ENCODE assay signal across 8 cellular contexts in genomic region chr3:75785091-75785755, GRCh38. TPM values are rescaled to one million over a fixed set of nuclear protein-coding genes. Genes with fewer than 3 reads are reported as not detected.
DNase-seq lines count a peak whose midpoint lies in the region; ATAC-seq, FAIRE-seq and TF ChIP-seq lines count a peak whose summit lies in the region.
"Not testable (repeated sequence)": the region's sequence is repeated elsewhere in the genome, so short reads cannot be mapped to it uniquely, and the experiment has no call there.

TSS of gene ZNF717 (minus strand) at chr3:75785549. CDS start at chr3:75783362, 2,187 bp downstream.

- H3K9ac ChIP-seq in SU-DHL-6 (ENCODE audit: low read length): peak within 1 kb of the TSS; percentile 60
- H3K9ac ChIP-seq in endothelial cell of umbilical vein (replicated peaks; ENCODE audit: extremely low read depth, insufficient read depth, low read length): peak within 1 kb of the TSS; percentile 51

- H3K27ac ChIP-seq in SU-DHL-6 (ENCODE audit: low read depth, low read length): not testable (repeated sequence)
- H3K27ac ChIP-seq in endothelial cell of umbilical vein (ENCODE audit: insufficient read depth, low read depth, low read length): peak within 1 kb of the TSS; percentile 34
- peak within 1 kb of the TSS; percentile 89 to 95 for H3K27ac ChIP-seq in lung (ENCODE audit: low read depth in 1 of 2, low read length in 1 of 2)
- peak within 1 kb of the TSS; percentile 87 for H3K27ac ChIP-seq in uterus

- not testable (repeated sequence) for H3F3A ChIP-seq in SU-DHL-6 (ENCODE audit: insufficient read depth)

- not testable (repeated sequence) for H3K4me1 Mint-ChIP-seq in activated T-helper 2 cell treated with anti-CD3 and anti-CD28 coated beads, Interferon-gamma antibody, Interleukin-2, Interleukin-4, amounts not matched to agents 10 μg/mL and 5 μg/mL and 100 μg/mL, durations not matched to agents 14 hours and 24 hours and 36 hours (ENCODE audit: low read depth)

- peak within 1 kb of the TSS; percentile 83 for H3K27ac Mint-ChIP-seq in activated T-helper 2 cell treated with anti-CD3 and anti-CD28 coated beads, Interferon-gamma antibody, Interleukin-2, Interleukin-4, amounts not matched to agents 10 μg/mL and 5 μg/mL and 100 μg/mL, durations not matched to agents 14 hours and 24 hours and 36 hours

- H2AFZ ChIP-seq in SU-DHL-6 (ENCODE audit: low read depth, low read length, severe bottlenecking) (peak within 1 kb of the TSS; percentile 59), endothelial cell of umbilical vein (ENCODE audit: low read depth, low read length) (peak within 1 kb of the TSS; percentile 86)

- BruUV-seq in endothelial cell of umbilical vein (replicated peaks; lab: Mats Ljungman, UMichigan): TSS peak; percentile 62

- 4 to 6% methylated on average over 48 to 51 of the region's 51 CpGs for WGBS in lung, 2 donors

- H3K27me3 ChIP-seq in SU-DHL-6 (ENCODE audit: low read length); endothelial cell of umbilical vein (ENCODE audit: control insufficient read depth in 2 of 2, insufficient read depth in 2 of 2, low read length in 2 of 2); lung (ENCODE audit: control insufficient read depth, insufficient read depth); uterus: not testable (repeated sequence)

- dilution Hi-C loops in endothelial cell of umbilical vein (cut with MboI; ENCODE audit: extremely low pct_ligation_motif_present, low sequenced_read_pairs): not testable (repeated sequence)

- peak within 1 kb of the TSS; percentile 81 for H3K4me3 Mint-ChIP-seq in activated T-helper 2 cell treated with anti-CD3 and anti-CD28 coated beads, Interferon-gamma antibody, Interleukin-2, Interleukin-4, amounts not matched to agents 10 μg/mL and 5 μg/mL and 100 μg/mL, durations not matched to agents 14 hours and 24 hours and 36 hours (ENCODE audit: low read depth)

- CTCF ChIA-PET in endothelial cell of umbilical vein (lab: Charles Lee): not testable (repeated sequence)

- peak within 1 kb of the TSS; percentile 56 for H3K4me2 ChIP-seq in SU-DHL-6 (ENCODE audit: low read depth, low read length, poor library complexity, severe bottlenecking)
- peak within 1 kb of the TSS; percentile 79 for H3K4me2 ChIP-seq in endothelial cell of umbilical vein (ENCODE audit: insufficient read depth, low read length)

- H3K27me3 Mint-ChIP-seq in activated T-helper 2 cell treated with anti-CD3 and anti-CD28 coated beads, Interferon-gamma antibody, Interleukin-2, Interleukin-4, amounts not matched to agents 10 μg/mL and 5 μg/mL and 100 μg/mL, durations not matched to agents 14 hours and 24 hours and 36 hours (ENCODE audit: low read depth): not testable (repeated sequence)

- not testable (repeated sequence) for H3K79me2 ChIP-seq in SU-DHL-6 (ENCODE audit: insufficient read depth, low read length); endothelial cell of umbilical vein (ENCODE audit: control insufficient read depth, insufficient read depth, low read length)

- H3K4me3 ChIP-seq in GM12875 (ENCODE audit: low read depth, low read length): peak within 1 kb of the TSS; percentile 69
- H3K4me3 ChIP-seq in SU-DHL-6 (ENCODE audit: insufficient read depth, low read length, poor library complexity, severe bottlenecking): peak within 1 kb of the TSS; percentile 54
- H3K4me3 ChIP-seq in endothelial cell of umbilical vein (replicated peaks in 1 of 3; ENCODE audit: insufficient read depth in 1 of 3, low read depth in 1 of 3, low read length in 3 of 3): peak within 1 kb of the TSS; percentile 33 to 78 (median 60)
- peak within 1 kb of the TSS; percentile 75 for H3K4me3 ChIP-seq in lung
- H3K4me3 ChIP-seq in uterus: peak within 1 kb of the TSS; percentile 77 to 96

- not testable (repeated sequence) for H4K20me1 ChIP-seq in SU-DHL-6 (ENCODE audit: low read depth, low read length); endothelial cell of umbilical vein (replicated peaks; ENCODE audit: control insufficient read depth, extremely low read depth, insufficient read depth, low read length)

- POLR2A ChIA-PET in endothelial cell of umbilical vein (lab: Charles Lee): not testable (repeated sequence)

- peaks cover 57% of the 10 kb centered on the region for H3K9me3 Mint-ChIP-seq in activated T-helper 2 cell treated with anti-CD3 and anti-CD28 coated beads, Interferon-gamma antibody, Interleukin-2, Interleukin-4, amounts not matched to agents 10 μg/mL and 5 μg/mL and 100 μg/mL, durations not matched to agents 14 hours and 24 hours and 36 hours

- intact Hi-C loops in activated T-helper 2 cell treated with anti-CD3 and anti-CD28 coated beads, Interferon-gamma antibody, Interleukin-2, Interleukin-4, amounts not matched to agents 10 μg/mL and 5 μg/mL and 100 μg/mL, durations not matched to agents 14 hours and 24 hours and 36 hours (cut with micrococcal nuclease): loop anchor here (10.0 kb wide), 1 partner anchor 180 kb away; no protein-coding TSS in a partner anchor
- intact Hi-C loops in endothelial cell of umbilical vein (cut with micrococcal nuclease); uterus (cut with DNase I; ENCODE audit: low total_unique reads): not testable (repeated sequence)

- TF ChIP-seq POLR2A in endothelial cell of umbilical vein (IDR thresholded peaks at IDR 0.05; ENCODE audit: low read depth, low read length) (peak; percentile 48), uterus (IDR thresholded peaks at IDR 0.05) (peak; percentile 21 to 58)

- peaks cover 39% of the 10 kb centered on the region for H3K36me3 Mint-ChIP-seq in activated T-helper 2 cell treated with anti-CD3 and anti-CD28 coated beads, Interferon-gamma antibody, Interleukin-2, Interleukin-4, amounts not matched to agents 10 μg/mL and 5 μg/mL and 100 μg/mL, durations not matched to agents 14 hours and 24 hours and 36 hours (ENCODE audit: low read depth)

- not testable (repeated sequence) for H3K9me1 ChIP-seq in endothelial cell of umbilical vein (replicated peaks; ENCODE audit: control insufficient read depth, extremely low read depth, insufficient read depth, low read length)

- not testable (repeated sequence) for TF ChIP-seq CTCF in GM12875 (IDR thresholded peaks at IDR 0.05; ENCODE audit: borderline replicate concordance, insufficient read depth, low read depth, low read length); SU-DHL-6 (IDR thresholded peaks at IDR 0.05; ENCODE audit: insufficient read depth, low read length, poor library complexity, severe bottlenecking); endothelial cell of umbilical vein (IDR thresholded peaks at IDR 0.05; ENCODE audit: extremely low read depth in 1 of 2, insufficient read depth in 1 of 2, low read depth in 1 of 2, low read length in 2 of 2); lung (IDR thresholded peaks at IDR 0.05; ENCODE audit: control extremely low read depth, extremely low read depth)
- peak in 3 of 4 experiments; percentile 20 to 28 (median 25) for TF ChIP-seq CTCF in uterus (IDR thresholded peaks at IDR 0.05)

- not testable (repeated sequence) for H3K36me3 ChIP-seq in SU-DHL-6 (ENCODE audit: low read length); endothelial cell of umbilical vein (ENCODE audit: control insufficient read depth in 2 of 2, extremely low read depth in 1 of 2, insufficient read depth in 2 of 2, low read length in 2 of 2); lung (ENCODE audit: control insufficient read depth in 2 of 2, insufficient read depth in 2 of 2, low read length in 2 of 2); uterus

- not testable (repeated sequence) for FAIRE-seq in endothelial cell of umbilical vein (lab: Jason Lieb, UNC)

- not testable (repeated sequence) for ATAC-seq in lung (ENCODE audit: insufficient read depth, low FRiP score)

- DNase-seq in NCI-H1092 (lab: John Stamatoyannopoulos, UW): peak; percentile 77
- DNase-seq in activated T-helper 2 cell treated with anti-CD3 and anti-CD28 coated beads, Interferon-gamma antibody, Interleukin-2, Interleukin-4, amounts not matched to agents 10 μg/mL and 5 μg/mL and 100 μg/mL, durations not matched to agents 14 hours and 24 hours and 36 hours (ENCODE audit: low spot score): peak; percentile 89
- peak; percentile 88 for DNase-seq in endothelial cell of umbilical vein (ENCODE audit: low read depth, low spot score)
- DNase-seq in lung (ENCODE audit: low spot score): peak; percentile 96
- DNase-seq in stimulated activated CD4-positive, alpha-beta T cell treated with anti-CD3 and anti-CD28 coated beads, Interleukin-12 subunit alpha, Interleukin-12 subunit beta, amount 100 ng/mL, for 24 hours (ENCODE audit: low read depth in 2 of 2): peak; percentile 89 to 93
- DNase-seq in uterus: peak; percentile 96 to 97

- not testable (repeated sequence) for H3K9me2 ChIP-seq in SU-DHL-6 (replicated peaks; ENCODE audit: insufficient read depth, low read length)

- H3K9me3 ChIP-seq in SU-DHL-6 (ENCODE audit: insufficient read depth, low read length); endothelial cell of umbilical vein (replicated peaks; ENCODE audit: control insufficient read depth, insufficient read depth, low read length); uterus: not testable (repeated sequence)
- peaks cover 0 to 13% of the 10 kb centered on the region in 2 donors for H3K9me3 ChIP-seq in lung (ENCODE audit: control insufficient read depth in 2 of 2, insufficient read depth in 1 of 2, low read length in 1 of 2)

- H3K4me1 ChIP-seq in endothelial cell of umbilical vein (ENCODE audit: control insufficient read depth, extremely low read depth, insufficient read depth, low read length); lung (ENCODE audit: control insufficient read depth in 2 of 2, insufficient read depth in 2 of 2, low read length in 2 of 2); uterus: not testable (repeated sequence)

RNA-seq across cellular contexts. Expression of gene ZNF717, which starts in this region (rescaled TPM):
- 7.9 and 9.2 TPM in 2 replicates for total RNA-seq in activated T-helper 2 cell treated with anti-CD3 and anti-CD28 coated beads, Interferon-gamma antibody, Interleukin-2, Interleukin-4, amounts not matched to agents 10 μg/mL and 5 μg/mL and 100 μg/mL, durations not matched to agents 14 hours and 24 hours and 36 hours
- total RNA-seq in endothelial cell of umbilical vein (6.6 and 7.1 TPM in 2 replicates), lung (10 to 100 TPM; 12.0 to 28.5 TPM), uterus (10 to 100 TPM; 11.3 to 30.3 (median 18.7) TPM)
- polyA plus RNA-seq in endothelial cell of umbilical vein (2.7 and 4.1 TPM in 2 replicates), lung (1 to 10 TPM; 2.5 to 5.9 TPM)
- polyA plus RNA-seq in endothelial cell of umbilical vein (2011; cell fraction: cytosol; rRNA removed): 2.5 and 2.8 TPM in 2 replicates
- 8.7 and 10.1 TPM in 2 replicates for polyA plus RNA-seq in endothelial cell of umbilical vein (2011; cell fraction: nucleus; rRNA removed)
- polyA plus RNA-seq in endothelial cell of umbilical vein (2012): 2.6 and 3.4 TPM in 2 replicates
- polyA minus RNA-seq in endothelial cell of umbilical vein: 10.1 and 16.2 TPM in 2 replicates
- polyA minus RNA-seq in endothelial cell of umbilical vein (2011; cell fraction: cytosol; rRNA and poly(A)+ RNA removed): not detected
- 12.9 and 18.3 TPM in 2 replicates for polyA minus RNA-seq in endothelial cell of umbilical vein (2011; cell fraction: nucleus; rRNA and poly(A)+ RNA removed)
